Comparison of ENCODE assay signal across 8 cellular contexts in genomic region chr10:122054046-122055025, GRCh38.
DNase-seq lines count a peak whose midpoint lies in the region; ATAC-seq and TF ChIP-seq lines count a peak whose summit lies in the region.

No MANE protein-coding gene starts in this region.

- no peak overlapping the region for H3K4me3 Mint-ChIP-seq in stimulated activated naive CD8-positive, alpha-beta T cell treated with anti-CD3 and anti-CD28 coated beads, Interleukin-15, amount 100 ng/mL, for 72 hours

- H3K27ac Mint-ChIP-seq in stimulated activated naive CD8-positive, alpha-beta T cell treated with anti-CD3 and anti-CD28 coated beads, Interleukin-15, amount 100 ng/mL, for 72 hours = no peak overlapping the region

- DNase-seq in stimulated activated naive CD8-positive, alpha-beta T cell treated with anti-CD3 and anti-CD28 coated beads, Interleukin-15, Interleukin-2, amounts not matched to agents 100 U/mL and 50 U/mL, for 24 hours = peak; percentile 9
- DNase-seq in stimulated activated naive CD8-positive, alpha-beta T cell treated with anti-CD3 and anti-CD28 coated beads, Interleukin-15, amount 100 ng/mL, for 72 hours = no peak
- peak in 1 of 2 donors; percentile 76 for DNase-seq in ascending aorta (ENCODE audit: low spot score in 2 of 2)
- DNase-seq in kidney glomerular epithelial cell (lab: John Stamatoyannopoulos, UW) = peak; percentile 12
- no peak for DNase-seq in stimulated activated CD4-positive, alpha-beta T cell treated with anti-CD3 and anti-CD28 coated beads, Interleukin-1b, Interleukin-23, amount 100 ng/mL, for 48 hours

- H3K27me3 ChIP-seq in ascending aorta = no peaks in the 10 kb centered on the region

- H3K4me3 ChIP-seq in ascending aorta = no peak overlapping the region

- intact Hi-C loops in ascending aorta (cut with DNase I) = loop anchor here (2.0 to 10.0 kb wide), 2 partner anchors 58 to 160 kb away; no protein-coding TSS in a partner anchor

- H3K9me3 Mint-ChIP-seq in stimulated activated naive CD8-positive, alpha-beta T cell treated with anti-CD3 and anti-CD28 coated beads, Interleukin-15, amount 100 ng/mL, for 72 hours = peaks cover 0 to 12% of the 10 kb centered on the region in 2 donors

- TF ChIP-seq CTCF in ascending aorta (IDR thresholded peaks at IDR 0.05) = peak; percentile 45 to 70 (median 68)

- H3K9me3 ChIP-seq in ascending aorta = no peaks in the 10 kb centered on the region

- H3K4me1 ChIP-seq in ascending aorta = peaks cover 3 to 4% of the 10 kb centered on the region in 2 donors

- no peaks in the 10 kb centered on the region for H3K4me1 Mint-ChIP-seq in stimulated activated naive CD8-positive, alpha-beta T cell treated with anti-CD3 and anti-CD28 coated beads, Interleukin-15, amount 100 ng/mL, for 72 hours

- ATAC-seq in stimulated activated naive CD8-positive, alpha-beta T cell treated with anti-CD3 and anti-CD28 coated beads, Interleukin-15, Interleukin-2, amounts not matched to agents 100 U/mL and 50 U/mL, for 24 hours = no peak
- ATAC-seq in stimulated activated naive CD8-positive, alpha-beta T cell treated with anti-CD3 and anti-CD28 coated beads, Interleukin-15, amount 100 ng/mL, for 72 hours = no peak
- ATAC-seq in HG03039 (IDR thresholded peaks at IDR 0.05; ENCODE audit: unreplicated experiment) (no peak), GM18868 (IDR thresholded peaks at IDR 0.05; ENCODE audit: unreplicated experiment) (no peak), GM21737 (IDR thresholded peaks at IDR 0.05; ENCODE audit: unreplicated experiment) (no peak)

- peaks cover 16% of the 10 kb centered on the region for H3K27me3 Mint-ChIP-seq in stimulated activated naive CD8-positive, alpha-beta T cell treated with anti-CD3 and anti-CD28 coated beads, Interleukin-15, amount 100 ng/mL, for 72 hours

- peak overlapping the region in 1 of 2 donors; percentile 14 for H3K27ac ChIP-seq in ascending aorta

- H3K36me3 ChIP-seq in ascending aorta = no peaks in the 10 kb centered on the region

Comparison
In these comparisons a context has a peak if more than half of its experiments do, and no peak if none do; other contexts are left out.
1. DNase-seq: peak in stimulated activated naive CD8-positive, alpha-beta T cell treated with anti-CD3 and anti-CD28 coated beads, Interleukin-15, Interleukin-2, amounts not matched to agents 100 U/mL and 50 U/mL, for 24 hours (single experiment) and kidney glomerular epithelial cell (single experiment); none in stimulated activated naive CD8-positive, alpha-beta T cell treated with anti-CD3 and anti-CD28 coated beads, Interleukin-15, amount 100 ng/mL, for 72 hours (0 of 2) and stimulated activated CD4-positive, alpha-beta T cell treated with anti-CD3 and anti-CD28 coated beads, Interleukin-1b, Interleukin-23, amount 100 ng/mL, for 48 hours (single experiment).